18 cellular contexts compared by ENCODE assay signal in genomic region chr1:25469177-25469576, GRCh38. TPM values are rescaled to one million over a fixed set of nuclear protein-coding genes. Genes with fewer than 3 reads are reported as not detected.
DNase-seq lines count a peak whose midpoint lies in the region; ATAC-seq and TF ChIP-seq lines count a peak whose summit lies in the region.
"Had no signal": no experiment of that assay in that cellular context is flagged by ENCODE, and none has a peak within 500 bp of the region (broad histone marks: within the 10 kb centered on the region; RNA-seq: fewer than 3 reads in every experiment).

No MANE protein-coding gene starts in this region.

- peaks cover 3% of the 10 kb centered on the region for H3K9me3 ChIP-seq in RWPE2 (ENCODE audit: severe bottlenecking)
- no peaks in the 10 kb centered on the region for H3K9me3 ChIP-seq in thyroid gland
- H3K9me3 ChIP-seq: stomach had no signal

- intact Hi-C loops in thyroid gland (cut with DNase I) = no loop called here

- TF ChIP-seq POLR2A in thyroid gland (IDR thresholded peaks at IDR 0.05) = no peak

- no peak overlapping the region for H3K4me3 ChIP-seq in RWPE2 (ENCODE audit: severe bottlenecking)
- H3K4me3 ChIP-seq in fibroblast of mammary gland (ENCODE audit: control insufficient read depth, low read depth, low read length) = no peak overlapping the region
- no peak overlapping the region for H3K4me3 ChIP-seq in thyroid gland (replicated peaks in 1 of 3)
- H3K4me3 ChIP-seq: PC-9, stomach had no signal

- H3K4me1 Mint-ChIP-seq in activated naive CD4-positive, alpha-beta T cell treated with anti-CD3 and anti-CD28 coated beads, Interleukin-2, amount 10 ng/mL, durations not matched to agents 7 days and 5 days = peaks cover 50% of the 10 kb centered on the region
- peaks cover 20% of the 10 kb centered on the region for H3K4me1 Mint-ChIP-seq in stimulated activated effector memory CD8-positive, alpha-beta T cell treated with anti-CD3 and anti-CD28 coated beads, Interleukin-12 subunit alpha, Interleukin-12 subunit beta, amount 100 ng/mL, for 72 hours

- H3K36me3 ChIP-seq in RWPE2 (ENCODE audit: low read depth) = no peaks in the 10 kb centered on the region
- no peaks in the 10 kb centered on the region for H3K36me3 ChIP-seq in thyroid gland
- H3K36me3 ChIP-seq: stomach had no signal

- peak; percentile 36 to 70 for ATAC-seq in activated naive CD4-positive, alpha-beta T cell treated with anti-CD3 and anti-CD28 coated beads, Interleukin-2, amount 50 U/mL, for 72 hours
- peak; percentile 81; the same call in 2 of the 3 replicates for ATAC-seq in RWPE2 (ENCODE audit: low read depth)
- ATAC-seq in stimulated activated effector memory CD8-positive, alpha-beta T cell treated with anti-CD3 and anti-CD28 coated beads, Interleukin-12 subunit alpha, Interleukin-12 subunit beta, amount 100 ng/mL, for 72 hours = peak; percentile 91
- no peak for ATAC-seq in GM21529 (IDR thresholded peaks at IDR 0.05; ENCODE audit: unreplicated experiment)

- H3K27me3 ChIP-seq in RWPE2 (ENCODE audit: insufficient read depth, poor library complexity, severe bottlenecking) (no peaks in the 10 kb centered on the region), thyroid gland (no peaks in the 10 kb centered on the region)
- H3K27me3 ChIP-seq: stomach had no signal

- H3K4me3 Mint-ChIP-seq in activated naive CD4-positive, alpha-beta T cell treated with anti-CD3 and anti-CD28 coated beads, Interleukin-2, amount 10 ng/mL, durations not matched to agents 7 days and 5 days = no peak overlapping the region
- no peak overlapping the region for H3K4me3 Mint-ChIP-seq in stimulated activated effector memory CD8-positive, alpha-beta T cell treated with anti-CD3 and anti-CD28 coated beads, Interleukin-12 subunit alpha, Interleukin-12 subunit beta, amount 100 ng/mL, for 72 hours
- H3K4me3 Mint-ChIP-seq: activated naive CD8-positive, alpha-beta T cell treated with anti-CD3 and anti-CD28 coated beads, Interleukin-2, amount 10 ng/mL, durations not matched to agents 7 days and 5 days; dendritic cell treated with granulocyte-macrophage colony-stimulating factor and Interleukin-4, amounts not matched to agents 40 ng/mL and 50 ng/mL, for 4 days; immature natural killer cell had no signal

- H3K4me1 ChIP-seq in RWPE2 (ENCODE audit: insufficient read depth, poor library complexity, severe bottlenecking) (peaks cover 7% of the 10 kb centered on the region), thyroid gland (peaks cover 20 to 22% of the 10 kb centered on the region in 2 donors)

- DNase-seq in activated naive CD4-positive, alpha-beta T cell treated with anti-CD3 and anti-CD28 coated beads, Interleukin-2, amount 50 U/mL, for 72 hours (ENCODE audit: low spot score in 2 of 2) = no peak
- no peak for DNase-seq in activated naive CD4-positive, alpha-beta T cell treated with anti-CD3 and anti-CD28 coated beads, Interleukin-2, amount 10 ng/mL, durations not matched to agents 7 days and 5 days
- DNase-seq in RWPE2 (ENCODE audit: low spot score) (no peak), fibroblast of mammary gland (ENCODE audit: low read depth) (peak; percentile 77), thyroid gland (no peak)
- no peak for DNase-seq in stimulated activated effector memory CD8-positive, alpha-beta T cell treated with anti-CD3 and anti-CD28 coated beads, Interleukin-12 subunit alpha, Interleukin-12 subunit beta, amount 100 ng/mL, for 72 hours (ENCODE audit: low spot score in 2 of 2)
- DNase-seq in NK-92 treated with Interleukin-12 subunit alpha and Interleukin-12 subunit beta, amount 100 ng/mL, for 24 hours (lab: John Stamatoyannopoulos, UW) = no peak
- DNase-seq: ACHN; activated naive CD8-positive, alpha-beta T cell treated with anti-CD3 and anti-CD28 coated beads, Interleukin-2, amount 10 ng/mL, durations not matched to agents 7 days and 5 days; immature natural killer cell; midbrain; PC-9; small intestine; stomach; WERI-Rb-1 had no signal

- H3K36me3 Mint-ChIP-seq in activated naive CD4-positive, alpha-beta T cell treated with anti-CD3 and anti-CD28 coated beads, Interleukin-2, amount 50 U/mL, for 72 hours = peaks cover 0 to 30% of the 10 kb centered on the region in 2 donors
- H3K36me3 Mint-ChIP-seq in activated naive CD4-positive, alpha-beta T cell treated with anti-CD3 and anti-CD28 coated beads, Interleukin-2, amount 10 ng/mL, durations not matched to agents 7 days and 5 days = peaks cover 29% of the 10 kb centered on the region
- H3K36me3 Mint-ChIP-seq in stimulated activated effector memory CD8-positive, alpha-beta T cell treated with anti-CD3 and anti-CD28 coated beads, Interleukin-12 subunit alpha, Interleukin-12 subunit beta, amount 100 ng/mL, for 72 hours = peaks cover 38% of the 10 kb centered on the region

- no peaks in the 10 kb centered on the region for H3K9me3 Mint-ChIP-seq in activated naive CD4-positive, alpha-beta T cell treated with anti-CD3 and anti-CD28 coated beads, Interleukin-2, amount 50 U/mL, for 72 hours
- no peaks in the 10 kb centered on the region for H3K9me3 Mint-ChIP-seq in activated naive CD4-positive, alpha-beta T cell treated with anti-CD3 and anti-CD28 coated beads, Interleukin-2, amount 10 ng/mL, durations not matched to agents 7 days and 5 days
- H3K9me3 Mint-ChIP-seq in stimulated activated effector memory CD8-positive, alpha-beta T cell treated with anti-CD3 and anti-CD28 coated beads, Interleukin-12 subunit alpha, Interleukin-12 subunit beta, amount 100 ng/mL, for 72 hours = no peaks in the 10 kb centered on the region
- H3K9me3 Mint-ChIP-seq: activated naive CD8-positive, alpha-beta T cell treated with anti-CD3 and anti-CD28 coated beads, Interleukin-2, amount 10 ng/mL, durations not matched to agents 7 days and 5 days; dendritic cell treated with granulocyte-macrophage colony-stimulating factor and Interleukin-4, amounts not matched to agents 40 ng/mL and 50 ng/mL, for 4 days; immature natural killer cell had no signal

- H3K27me3 Mint-ChIP-seq in activated naive CD4-positive, alpha-beta T cell treated with anti-CD3 and anti-CD28 coated beads, Interleukin-2, amount 10 ng/mL, durations not matched to agents 7 days and 5 days = no peaks in the 10 kb centered on the region
- H3K27me3 Mint-ChIP-seq: activated naive CD8-positive, alpha-beta T cell treated with anti-CD3 and anti-CD28 coated beads, Interleukin-2, amount 10 ng/mL, durations not matched to agents 7 days and 5 days; dendritic cell treated with granulocyte-macrophage colony-stimulating factor and Interleukin-4, amounts not matched to agents 40 ng/mL and 50 ng/mL, for 4 days had no signal

- TF ChIP-seq CTCF in RWPE2 (IDR thresholded peaks at IDR 0.05; ENCODE audit: poor library complexity, severe bottlenecking) (no peak), fibroblast of mammary gland (conservative IDR thresholded peaks at IDR 0.05; ENCODE audit: control insufficient read depth, insufficient read depth, low read depth, low read length) (no peak), thyroid gland (IDR thresholded peaks at IDR 0.05) (no peak)

- 95 to 97% methylated on average over 2 of the region's 2 CpGs for WGBS in thyroid gland, 2 donors

- H3K27ac ChIP-seq in RWPE2 (ENCODE audit: poor library complexity, severe bottlenecking) (no peak overlapping the region), thyroid gland (no peak overlapping the region)
- H3K27ac ChIP-seq: PC-9, stomach, WERI-Rb-1 had no signal

- CTCF ChIA-PET in activated naive CD4-positive, alpha-beta T cell treated with anti-CD3 and anti-CD28 coated beads, Interleukin-2, amount 10 ng/mL, durations not matched to agents 7 days and 5 days (lab: Charles Lee) = interaction anchor here (1.7 to 3.6 kb wide), 2 partner anchors 18 to 38 kb away, joined by 3 to 11 read pairs; no protein-coding TSS in a partner anchor

- H3K27ac Mint-ChIP-seq in activated naive CD4-positive, alpha-beta T cell treated with anti-CD3 and anti-CD28 coated beads, Interleukin-2, amount 50 U/mL, for 72 hours = no peak overlapping the region
- H3K27ac Mint-ChIP-seq in activated naive CD4-positive, alpha-beta T cell treated with anti-CD3 and anti-CD28 coated beads, Interleukin-2, amount 10 ng/mL, durations not matched to agents 7 days and 5 days = no peak overlapping the region
- no peak overlapping the region for H3K27ac Mint-ChIP-seq in stimulated activated effector memory CD8-positive, alpha-beta T cell treated with anti-CD3 and anti-CD28 coated beads, Interleukin-12 subunit alpha, Interleukin-12 subunit beta, amount 100 ng/mL, for 72 hours
- H3K27ac Mint-ChIP-seq: activated naive CD8-positive, alpha-beta T cell treated with anti-CD3 and anti-CD28 coated beads, Interleukin-2, amount 10 ng/mL, durations not matched to agents 7 days and 5 days; dendritic cell treated with granulocyte-macrophage colony-stimulating factor and Interleukin-4, amounts not matched to agents 40 ng/mL and 50 ng/mL, for 4 days; immature natural killer cell had no signal

RNA-seq across cellular contexts. Expression of gene MACO1, which starts 38.5 kb away (rescaled TPM):
- 10 to 100 TPM; 14.3 to 19.7 TPM for total RNA-seq in activated naive CD4-positive, alpha-beta T cell treated with anti-CD3 and anti-CD28 coated beads, Interleukin-2, amount 50 U/mL, for 72 hours
- total RNA-seq in thyroid gland = 10 to 100 TPM; 25.6 to 31.8 (median 28.7) TPM

RNA-seq across cellular contexts. Expression of gene RHCE, which starts 48.6 kb away (rescaled TPM):
- under 1 TPM in 1 of 2 donors, not detected in 1; 0.64 TPM for total RNA-seq in activated naive CD4-positive, alpha-beta T cell treated with anti-CD3 and anti-CD28 coated beads, Interleukin-2, amount 50 U/mL, for 72 hours
- 1 to 10 TPM in 1 of 4 donors, under 1 TPM in 2, not detected in 1; 0.33 to 1.5 (median 0.39) TPM for total RNA-seq in thyroid gland
- total RNA-seq: NCI-H460 had no signal
